1 cellular context compared by ENCODE assay signal in the genomic region with DNA sequence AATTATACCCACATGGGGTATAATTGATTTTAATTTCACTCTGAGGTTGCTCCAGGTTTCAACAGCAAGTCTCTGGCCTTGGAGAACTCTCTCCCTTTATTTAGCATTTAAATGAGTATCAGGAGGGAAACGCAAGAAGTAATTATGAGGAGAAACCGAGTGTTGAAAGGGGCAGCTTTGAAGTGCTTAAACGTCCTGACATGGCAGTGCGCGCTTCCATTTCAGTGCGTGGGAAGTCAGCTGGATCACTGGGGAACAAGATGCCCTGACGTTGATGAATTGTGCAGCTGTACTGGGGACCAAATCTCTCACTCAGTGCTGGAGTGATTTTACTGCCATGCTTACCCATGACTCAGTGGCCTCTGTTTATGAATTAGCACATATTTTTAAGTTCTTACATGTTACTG.
TF ChIP-seq lines count a peak whose summit lies in the region.

No MANE protein-coding gene starts in this region.

TF ChIP-seq in SK-N-SH treated with all-trans-retinoic acid at 6 μM for 48 hours, 23 proteins besides CTCF, POLR2A, EP300 and RAD21 (continued from another document):
- TF ChIP-seq TSHZ2 (CRISPR knock-in tag; IDR thresholded peaks at IDR 0.05), result no peak
- no peak for TF ChIP-seq ZNF70 (CRISPR knock-in tag; IDR thresholded peaks at IDR 0.05)
- no peak for TF ChIP-seq ISL1 (CRISPR knock-in tag; IDR thresholded peaks at IDR 0.05)
- TF ChIP-seq ARNTL (CRISPR knock-in tag; IDR thresholded peaks at IDR 0.05; ENCODE audit: borderline replicate concordance, low read depth), result no peak
- TF ChIP-seq ZC3H10 (CRISPR knock-in tag; IDR thresholded peaks at IDR 0.05), result no peak
